ENCODE assay signal across 22 cellular contexts in genomic region chr15:60417112-60417511, GRCh38.
"Had no signal": no experiment of that assay in that cellular context is flagged by ENCODE, and none has a peak within 500 bp of the region (broad histone marks: within the 10 kb centered on the region; RNA-seq: fewer than 3 reads in every experiment).

No MANE protein-coding gene starts in this region.

- H3K27ac Mint-ChIP-seq: IgD-negative memory B cell had no signal

- DNase-seq: KBM-7, MG63, NCI-H1092, NCI-H1105 treated with DMSO at 0.1 percent for 48 hours, NCI-H1417 treated with DMSO at 0.1 percent for 48 hours, NCI-H146, NCI-H1694 treated with DMSO at 0.1 percent for 48 hours, NCI-H2029 treated with DMSO at 0.1 percent for 48 hours, NCI-H2171 treated with DMSO at 0.1 percent for 48 hours, NCI-H345, NCI-H446 treated with DMSO at 0.1 percent for 48 hours, NCI-H510A treated with DMSO at 0.1 percent for 48 hours, NCI-H526, PC-3, SHP77 treated with DMSO at 0.1 percent for 48 hours, SJCRH30 had no signal

- H3K9me3 Mint-ChIP-seq: IgD-negative memory B cell had no signal

- ATAC-seq: Panc1, PC-3, Right ventricle myocardium inferior, SK-N-SH treated with all-trans-retinoic acid at 6 μM for 48 hours had no signal

- H3K27me3 ChIP-seq: MG63, SJCRH30 had no signal

- H3K4me3 Mint-ChIP-seq: IgD-negative memory B cell had no signal

- H3K27me3 Mint-ChIP-seq: IgD-negative memory B cell had no signal

- H3K9me3 ChIP-seq: MG63, SJCRH30 had no signal

- H3K36me3 ChIP-seq: SJCRH30 had no signal

- H3K4me3 ChIP-seq: MG63, SJCRH30 had no signal

- H3K27ac ChIP-seq: HL-60, RWPE1, SJCRH30 had no signal
